Comparison of ENCODE assay signal across 15 cellular contexts in the genomic region with DNA sequence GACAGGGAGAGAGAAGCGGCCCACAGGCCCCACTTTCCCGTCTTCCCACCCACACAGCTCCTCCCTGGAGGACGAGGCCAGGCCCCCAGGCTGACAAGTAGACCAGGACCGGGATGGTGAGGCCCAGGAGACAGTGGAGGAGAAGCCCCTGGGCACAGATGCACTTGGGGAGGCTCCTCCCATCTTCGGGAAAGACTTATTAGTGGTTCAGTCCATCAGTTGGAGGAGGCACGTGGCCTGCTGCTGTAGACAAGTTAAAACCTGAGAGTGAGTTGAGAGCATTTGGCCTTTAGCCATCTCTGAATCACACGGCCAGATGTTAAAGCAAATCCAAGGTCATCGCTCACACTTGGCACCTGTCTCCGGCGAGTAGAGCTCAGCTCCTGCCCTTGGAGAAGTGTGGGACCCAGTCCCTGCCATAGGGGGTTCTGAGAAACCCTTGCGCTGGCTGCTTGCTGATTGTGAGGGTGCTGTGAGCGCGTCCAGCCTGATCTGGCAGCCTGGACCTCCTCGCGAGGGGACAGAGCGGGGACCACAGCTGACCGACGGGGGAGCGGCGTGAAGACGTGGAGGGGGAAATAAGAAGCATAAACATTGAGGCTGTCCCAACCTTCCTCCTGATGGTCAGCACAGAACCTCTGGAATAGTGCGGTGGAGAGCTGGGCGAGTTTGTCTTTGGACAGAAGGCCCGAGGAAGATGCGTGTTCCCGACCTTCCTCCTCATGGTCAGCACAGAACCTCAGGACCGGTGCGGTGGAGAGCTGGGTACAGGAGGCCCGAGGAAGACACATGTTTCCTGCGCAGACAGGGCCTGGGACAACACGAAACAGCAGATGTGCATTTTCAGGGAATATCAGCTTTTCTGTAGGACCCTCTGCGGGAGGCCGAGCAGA. TPM values are rescaled to one million over a fixed set of nuclear protein-coding genes. Genes with fewer than 3 reads are reported as not detected.
DNase-seq lines count a peak whose midpoint lies in the region; ATAC-seq and TF ChIP-seq lines count a peak whose summit lies in the region.
"Had no signal": no experiment of that assay in that cellular context is flagged by ENCODE, and none has a peak within 500 bp of the region (broad histone marks: within the 10 kb centered on the region; RNA-seq: fewer than 3 reads in every experiment).

No MANE protein-coding gene starts in this region.

- TF ChIP-seq CTCF in coronary artery (IDR thresholded peaks at IDR 0.05): no peak

- no peak overlapping the region for H3K27ac ChIP-seq in coronary artery
- H3K27ac ChIP-seq: 22Rv1 had no signal

- no peak for ATAC-seq in GM19351 (IDR thresholded peaks at IDR 0.05; ENCODE audit: unreplicated experiment)
- ATAC-seq: naive thymus-derived CD4-positive, alpha-beta T cell had no signal

- intact Hi-C loops in posterior vena cava (cut with DNase I): no loop called here

- DNase-seq in DMS153 (lab: John Stamatoyannopoulos, UW) (peak; percentile 60), DMS153 treated with DMSO at 0.1 percent for 48 hours (lab: John Stamatoyannopoulos, UW; ENCODE audit: unreplicated experiment) (no peak), NCI-H2196 treated with DMSO at 0.1 percent for 48 hours (lab: John Stamatoyannopoulos, UW; ENCODE audit: unreplicated experiment) (peak; percentile 21), coronary artery (ENCODE audit: low spot score) (peak; percentile 58), posterior vena cava (ENCODE audit: low spot score) (peak; percentile 72), kidney tubule cell (ENCODE audit: low spot score) (no peak), pons (ENCODE audit: low spot score) (no peak)
- DNase-seq: stimulated activated CD4-positive, alpha-beta T cell treated with anti-CD3 and anti-CD28 coated beads, Interleukin-2, amount 100 ng/mL, for 48 hours had no signal

- H3K4me3 ChIP-seq in coronary artery: no peak overlapping the region

RNA-seq across cellular contexts. Expression of gene ALLC, which starts 24.7 kb away (rescaled TPM):
- total RNA-seq in posterior vena cava: not detected
- total RNA-seq: cerebellum; naive thymus-derived CD4-positive, alpha-beta T cell; NCI-H460; T-helper 2 cell treated with Interferon-gamma antibody and Interleukin-4, amounts not matched to agents 100 ng/mL and 5 ng/mL, for 36 hours; temporal lobe had no signal

RNA-seq across cellular contexts. Expression of gene COLEC11, which starts 38.4 kb away (rescaled TPM):
- 1 to 10 TPM in 1 of 2 donors, under 1 TPM in 1; 0.71 to 3.8 TPM for total RNA-seq in posterior vena cava

RNA-seq across cellular contexts. Expression of gene RPS7, which starts 58.3 kb away (rescaled TPM):
- 1,000 to 10,000 TPM; 1,084 to 1,219 TPM for total RNA-seq in posterior vena cava

Comparison
In these comparisons a context has a peak if more than half of its experiments do, and no peak if none do; other contexts are left out.
1. DNase-seq: peak in DMS153 (single experiment), NCI-H2196 treated with DMSO at 0.1 percent for 48 hours (single experiment), coronary artery (single experiment) and posterior vena cava (single experiment); none in DMS153 treated with DMSO at 0.1 percent for 48 hours (single experiment), kidney tubule cell (single experiment) and pons (single experiment).